In the genomic region with DNA sequence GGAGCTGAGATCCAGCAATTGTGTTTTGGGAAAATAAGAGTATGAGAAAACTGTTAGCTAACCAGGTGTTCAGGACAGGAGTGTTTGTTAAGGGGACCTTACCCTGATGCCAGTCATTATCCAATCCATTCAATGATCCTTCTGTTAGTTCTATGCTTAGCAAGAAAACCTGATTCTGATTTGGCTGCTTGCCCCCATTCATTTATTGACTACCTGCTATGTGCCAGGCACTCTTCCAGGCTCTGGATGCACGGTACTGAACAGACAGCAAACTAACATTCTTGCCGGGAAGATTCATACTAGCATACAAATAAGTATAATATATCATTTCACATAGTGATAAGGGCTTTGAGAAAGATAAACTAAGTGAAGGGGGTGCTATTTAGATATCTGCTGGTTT, we compare ENCODE assay signal across 13 cellular contexts. TPM values are rescaled to one million over a fixed set of nuclear protein-coding genes. Genes with fewer than 3 reads are reported as not detected.
A peak's percentile ranks its signal among the peaks of the same experiment; 100 is the strongest.
DNase-seq lines count a peak whose midpoint lies in the region; ATAC-seq and TF ChIP-seq lines count a peak whose summit lies in the region.
"Had no signal": no experiment of that assay in that cellular context is flagged by ENCODE, and none has a peak within 500 bp of the region (broad histone marks: within the 10 kb centered on the region; RNA-seq: fewer than 3 reads in every experiment).

No MANE protein-coding gene starts in this region.

- no peak for DNase-seq in CD4-positive, alpha-beta T cell
- no peak for DNase-seq in natural killer cell treated with Interleukin-12 subunit alpha and Interleukin-12 subunit beta and Interleukin-15 and Interleukin-18, amount 100 ng/mL, for 72 hours (ENCODE audit: low spot score)
- DNase-seq in sciatic nerve (ENCODE audit: low spot score), result no peak
- DNase-seq in HuH-7.5 (ENCODE audit: low spot score), result no peak
- no peak for DNase-seq in amygdala (lab: John Stamatoyannopoulos, UW)
- DNase-seq in NCI-H2081 treated with DMSO at 0.1 percent for 48 hours (lab: John Stamatoyannopoulos, UW), result no peak
- DNase-seq: foreskin melanocyte, mammary epithelial cell, MG63 had no signal

- intact Hi-C loops in CD4-positive, alpha-beta T cell (cut with DNase I, micrococcal nuclease), result loop anchor here in 1 of 2 experiments (5.0 kb wide), 3 partner anchors 81 to 274 kb away; partner anchors contain the start of genes FLNA and IRAK1
- intact Hi-C loops in sciatic nerve (cut with DNase I), result no loop called here

- CTCF ChIA-PET in CD4-positive, alpha-beta T cell (lab: Charles Lee), result no interaction called here

- H3K27ac Mint-ChIP-seq in CD4-positive, alpha-beta T cell, result peak overlapping the region; percentile 88
- H3K27ac Mint-ChIP-seq in IgD-negative memory B cell, result peak overlapping the region; percentile 79 to 93 (median 88)
- peak overlapping the region; percentile 84 for H3K27ac Mint-ChIP-seq in activated naive CD8-positive, alpha-beta T cell
- peak overlapping the region; percentile 80 to 85 for H3K27ac Mint-ChIP-seq in natural killer cell treated with Interleukin-12 subunit alpha and Interleukin-12 subunit beta and Interleukin-15 and Interleukin-18, amount 100 ng/mL, for 72 hours

- peaks cover 36% of the 10 kb centered on the region for H3K4me1 Mint-ChIP-seq in CD4-positive, alpha-beta T cell (ENCODE audit: low read depth)
- H3K4me1 Mint-ChIP-seq in IgD-negative memory B cell, result peaks cover 21 to 28% (median 27%) of the 10 kb centered on the region in 3 donors
- peaks cover 30% of the 10 kb centered on the region for H3K4me1 Mint-ChIP-seq in activated naive CD8-positive, alpha-beta T cell (ENCODE audit: low read depth)
- peaks cover 32 to 34% of the 10 kb centered on the region in 2 donors for H3K4me1 Mint-ChIP-seq in natural killer cell treated with Interleukin-12 subunit alpha and Interleukin-12 subunit beta and Interleukin-15 and Interleukin-18, amount 100 ng/mL, for 72 hours (ENCODE audit: low read depth in 2 of 2)

- H3K27me3 ChIP-seq in CD4-positive, alpha-beta T cell (ENCODE audit: control insufficient read depth, insufficient read depth, low read length), result no peaks in the 10 kb centered on the region
- H3K27me3 ChIP-seq: MG63 had no signal

- peak overlapping the region; percentile 86 for H3K4me3 Mint-ChIP-seq in CD4-positive, alpha-beta T cell
- peak overlapping the region in 3 of 4 donors; percentile 82 to 88 (median 83) for H3K4me3 Mint-ChIP-seq in IgD-negative memory B cell
- H3K4me3 Mint-ChIP-seq in activated naive CD8-positive, alpha-beta T cell, result peak overlapping the region; percentile 80
- H3K4me3 Mint-ChIP-seq in natural killer cell treated with Interleukin-12 subunit alpha and Interleukin-12 subunit beta and Interleukin-15 and Interleukin-18, amount 100 ng/mL, for 72 hours, result peak overlapping the region; percentile 88

- POLR2A ChIA-PET in CD4-positive, alpha-beta T cell (lab: Charles Lee), result interaction anchor here (1.0 to 1.3 kb wide), 3 partner anchors 23 to 299 kb away, joined by 4 to 5 read pairs (median 5); partner anchors contain the start of gene RPL10

- H3K27me3 Mint-ChIP-seq in CD4-positive, alpha-beta T cell, result no peaks in the 10 kb centered on the region
- H3K27me3 Mint-ChIP-seq in IgD-negative memory B cell, result peaks cover 4% of the 10 kb centered on the region
- no peaks in the 10 kb centered on the region for H3K27me3 Mint-ChIP-seq in activated naive CD8-positive, alpha-beta T cell
- peaks cover 0 to 25% of the 10 kb centered on the region in 2 donors for H3K27me3 Mint-ChIP-seq in natural killer cell treated with Interleukin-12 subunit alpha and Interleukin-12 subunit beta and Interleukin-15 and Interleukin-18, amount 100 ng/mL, for 72 hours

- peak overlapping the region; percentile 35 for H3K27ac ChIP-seq in CD4-positive, alpha-beta T cell (ENCODE audit: low read depth, low read length)

- TF ChIP-seq CTCF in CD4-positive, alpha-beta T cell (IDR thresholded peaks at IDR 0.05), result no peak

- H3K9me3 Mint-ChIP-seq in CD4-positive, alpha-beta T cell, result no peaks in the 10 kb centered on the region
- H3K9me3 Mint-ChIP-seq in IgD-negative memory B cell, result no peaks in the 10 kb centered on the region
- H3K9me3 Mint-ChIP-seq in activated naive CD8-positive, alpha-beta T cell (ENCODE audit: low read depth), result no peaks in the 10 kb centered on the region
- no peaks in the 10 kb centered on the region for H3K9me3 Mint-ChIP-seq in natural killer cell treated with Interleukin-12 subunit alpha and Interleukin-12 subunit beta and Interleukin-15 and Interleukin-18, amount 100 ng/mL, for 72 hours
- H3K9me3 Mint-ChIP-seq: dendritic cell treated with granulocyte-macrophage colony-stimulating factor and Interleukin-4, amounts not matched to agents 40 ng/mL and 50 ng/mL, for 4 days had no signal

- ATAC-seq in CD4-positive, alpha-beta T cell (ENCODE audit: poor library complexity), result no peak
- ATAC-seq in natural killer cell treated with Interleukin-12 subunit alpha and Interleukin-12 subunit beta and Interleukin-15 and Interleukin-18, amount 100 ng/mL, for 72 hours, result no peak
- ATAC-seq in sciatic nerve, result no peak

- no peaks in the 10 kb centered on the region for H3K9me3 ChIP-seq in CD4-positive, alpha-beta T cell (ENCODE audit: control insufficient read depth, low read length)
- H3K9me3 ChIP-seq: MG63 had no signal

- peaks cover 17% of the 10 kb centered on the region for H3K36me3 Mint-ChIP-seq in CD4-positive, alpha-beta T cell (ENCODE audit: low read depth)
- H3K36me3 Mint-ChIP-seq in IgD-negative memory B cell, result no peaks in the 10 kb centered on the region
- peaks cover 4% of the 10 kb centered on the region for H3K36me3 Mint-ChIP-seq in activated naive CD8-positive, alpha-beta T cell
- H3K36me3 Mint-ChIP-seq in natural killer cell treated with Interleukin-12 subunit alpha and Interleukin-12 subunit beta and Interleukin-15 and Interleukin-18, amount 100 ng/mL, for 72 hours, result peaks cover 5% of the 10 kb centered on the region

RNA-seq across cellular contexts. Expression of gene MECP2, which starts 1.0 kb away (rescaled TPM):
- 100 to 1,000 TPM; 120 to 133 TPM for total RNA-seq in CD4-positive, alpha-beta T cell
- 20.0 TPM for polyA plus RNA-seq in IgD-negative memory B cell
- 100 to 1,000 TPM in 1 of 2 donors, 10 to 100 TPM in 1; 65.5 to 103 TPM for total RNA-seq in natural killer cell treated with Interleukin-12 subunit alpha and Interleukin-12 subunit beta and Interleukin-15 and Interleukin-18, amount 100 ng/mL, for 72 hours
- 85.6 TPM for total RNA-seq in sciatic nerve

RNA-seq across cellular contexts. Expression of gene OPN1LW, which starts 45.5 kb away (rescaled TPM):
- total RNA-seq in CD4-positive, alpha-beta T cell, result not detected
- polyA plus RNA-seq in IgD-negative memory B cell, result not detected
- total RNA-seq in natural killer cell treated with Interleukin-12 subunit alpha and Interleukin-12 subunit beta and Interleukin-15 and Interleukin-18, amount 100 ng/mL, for 72 hours, result not detected
- total RNA-seq in sciatic nerve, result not detected
- total RNA-seq: mammary epithelial cell, smooth muscle cell had no signal
- polyA plus RNA-seq: mammary epithelial cell, smooth muscle cell had no signal
